Comparison of ENCODE assay signal across 10 cellular contexts in genomic region chr1:9413877-9414213, GRCh38.
A peak's percentile ranks its signal among the peaks of the same experiment; 100 is the strongest.
DNase-seq lines count a peak whose midpoint lies in the region; ATAC-seq and TF ChIP-seq lines count a peak whose summit lies in the region.
"Had no signal": no experiment of that assay in that cellular context is flagged by ENCODE, and none has a peak within 500 bp of the region (broad histone marks: within the 10 kb centered on the region; RNA-seq: fewer than 3 reads in every experiment).

No MANE protein-coding gene starts in this region.

- POLR2A ChIA-PET in Panc1 (lab: Charles Lee), result interaction anchor here (0.6 to 1.6 kb wide), 3 partner anchors 14 to 68 kb away, joined by 3 to 5 read pairs (median 4); no protein-coding TSS in a partner anchor

- no peaks in the 10 kb centered on the region for H3K27me3 ChIP-seq in Panc1 (ENCODE audit: control insufficient read depth, insufficient read depth, low read length)
- H3K27me3 ChIP-seq in left ventricle myocardium inferior (ENCODE audit: low read depth), result no peaks in the 10 kb centered on the region

- H3K27ac Mint-ChIP-seq in stimulated activated effector memory CD8-positive, alpha-beta T cell treated with anti-CD3 and anti-CD28 coated beads, Interleukin-12 subunit alpha, Interleukin-12 subunit beta, amount 100 ng/mL, for 72 hours, result no peak overlapping the region
- H3K27ac Mint-ChIP-seq: activated CD8-positive, alpha-beta memory T cell treated with anti-CD3 and anti-CD28 coated beads, Interleukin-2, amount 10 ng/mL, durations not matched to agents 7 days and 5 days had no signal

- H3K9me3 ChIP-seq in Panc1 (ENCODE audit: control insufficient read depth, insufficient read depth, low read depth, low read length) (no peaks in the 10 kb centered on the region), left ventricle myocardium inferior (replicated peaks) (no peaks in the 10 kb centered on the region)

- H3K4me1 ChIP-seq in Panc1 (ENCODE audit: control insufficient read depth, insufficient read depth, low read length) (peaks cover 36% of the 10 kb centered on the region), left ventricle myocardium inferior (peaks cover 28% of the 10 kb centered on the region)
- H3K4me1 ChIP-seq: parathyroid adenoma had no signal

- H3K36me3 ChIP-seq in Panc1 (ENCODE audit: control insufficient read depth, insufficient read depth, low read length) (no peaks in the 10 kb centered on the region), left ventricle myocardium inferior (no peaks in the 10 kb centered on the region)

- ATAC-seq in GM19455 (IDR thresholded peaks at IDR 0.05; ENCODE audit: unreplicated experiment), result peak; percentile 4
- peak; percentile 50 for ATAC-seq in Panc1
- no peak for ATAC-seq in stimulated activated effector memory CD8-positive, alpha-beta T cell treated with anti-CD3 and anti-CD28 coated beads, Interleukin-12 subunit alpha, Interleukin-12 subunit beta, amount 100 ng/mL, for 72 hours
- no peak for ATAC-seq in HG03039 (IDR thresholded peaks at IDR 0.05; ENCODE audit: unreplicated experiment)

- H3K4me3 Mint-ChIP-seq in stimulated activated effector memory CD8-positive, alpha-beta T cell treated with anti-CD3 and anti-CD28 coated beads, Interleukin-12 subunit alpha, Interleukin-12 subunit beta, amount 100 ng/mL, for 72 hours, result peak overlapping the region; percentile 51
- H3K4me3 Mint-ChIP-seq: activated CD8-positive, alpha-beta memory T cell treated with anti-CD3 and anti-CD28 coated beads, Interleukin-2, amount 10 ng/mL, durations not matched to agents 7 days and 5 days had no signal

- H3K27ac ChIP-seq in Panc1 (ENCODE audit: low read length), result peak overlapping the region; percentile 96
- peak overlapping the region; percentile 89 for H3K27ac ChIP-seq in left ventricle myocardium inferior (replicated peaks)

- H3K4me1 Mint-ChIP-seq in stimulated activated effector memory CD8-positive, alpha-beta T cell treated with anti-CD3 and anti-CD28 coated beads, Interleukin-12 subunit alpha, Interleukin-12 subunit beta, amount 100 ng/mL, for 72 hours, result peaks cover 51% of the 10 kb centered on the region

- TF ChIP-seq CTCF in Panc1 (IDR thresholded peaks at IDR 0.05) (no peak), left ventricle myocardium inferior (IDR thresholded peaks at IDR 0.05; ENCODE audit: borderline replicate concordance) (no peak)

- H3K36me3 Mint-ChIP-seq in stimulated activated effector memory CD8-positive, alpha-beta T cell treated with anti-CD3 and anti-CD28 coated beads, Interleukin-12 subunit alpha, Interleukin-12 subunit beta, amount 100 ng/mL, for 72 hours, result peaks cover 22% of the 10 kb centered on the region

- H3K9me3 Mint-ChIP-seq in stimulated activated effector memory CD8-positive, alpha-beta T cell treated with anti-CD3 and anti-CD28 coated beads, Interleukin-12 subunit alpha, Interleukin-12 subunit beta, amount 100 ng/mL, for 72 hours, result no peaks in the 10 kb centered on the region

- CTCF ChIA-PET in Panc1 (lab: Charles Lee), result interaction anchor here (0.5 kb wide), 1 partner anchor 924 kb away, joined by 4 read pairs; no protein-coding TSS in a partner anchor

- H3K4me3 ChIP-seq in Panc1 (ENCODE audit: low read depth in 2 of 2, low read length in 2 of 2) (no peak overlapping the region), left ventricle myocardium inferior (no peak overlapping the region)

- in situ Hi-C loops in Panc1 (cut with HindIII; ENCODE audit: low pct_unique_long_range_greater_than_20kb, low sequenced_read_pairs), result no loop called here

- no peak for DNase-seq in Panc1 (ENCODE audit: low read depth, low spot score)
- peak; percentile 53 for DNase-seq in left ventricle myocardium inferior
- no peak for DNase-seq in stimulated activated effector memory CD8-positive, alpha-beta T cell treated with anti-CD3 and anti-CD28 coated beads, Interleukin-12 subunit alpha, Interleukin-12 subunit beta, amount 100 ng/mL, for 72 hours (ENCODE audit: low spot score in 2 of 2)
- no peak for DNase-seq in stimulated activated naive CD4-positive, alpha-beta T cell treated with Interleukin-2 at 50 U/mL for 16 hours (lab: John Stamatoyannopoulos, UW)
- DNase-seq in NCI-H82 treated with DMSO at 0.1 percent for 48 hours (lab: John Stamatoyannopoulos, UW; ENCODE audit: unreplicated experiment), result no peak
- DNase-seq in iPS-NIHi11 (ENCODE audit: low spot score), result no peak

- BruUV-seq in Panc1 (replicated peaks; lab: Mats Ljungman, UMichigan), result no TSS peak

- intact Hi-C loops in Panc1 (cut with micrococcal nuclease; ENCODE audit: unreplicated experiment) (no loop called here), left ventricle myocardium inferior (cut with micrococcal nuclease) (no loop called here)

Comparison
In these comparisons a context has a peak if more than half of its experiments do, and no peak if none do; other contexts are left out.
1. ATAC-seq: peak in GM19455 (single experiment) and Panc1 (single experiment); none in stimulated activated effector memory CD8-positive, alpha-beta T cell treated with anti-CD3 and anti-CD28 coated beads, Interleukin-12 subunit alpha, Interleukin-12 subunit beta, amount 100 ng/mL, for 72 hours (single experiment) and HG03039 (single experiment).